9 cellular contexts compared by ENCODE assay signal in the genomic region with DNA sequence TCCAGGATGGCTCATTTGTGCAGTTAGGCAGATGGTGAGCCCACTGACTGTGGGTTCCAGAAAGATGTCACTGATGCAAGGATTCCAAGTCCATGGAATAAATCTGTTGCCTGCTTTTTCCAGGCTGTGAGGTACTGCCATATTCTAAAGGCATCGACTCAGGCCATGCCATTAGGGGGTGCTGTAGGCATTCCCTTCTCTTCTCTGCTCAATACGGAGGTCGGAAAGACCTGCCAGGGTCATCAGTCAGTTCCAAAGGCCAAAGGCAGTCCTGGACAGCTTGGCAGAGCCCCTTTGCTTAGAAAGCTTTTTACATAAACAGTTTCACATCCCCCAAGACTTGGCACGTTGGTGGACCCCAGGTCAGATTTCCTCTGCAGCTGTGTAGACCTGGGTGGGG. TPM values are rescaled to one million over a fixed set of nuclear protein-coding genes. Genes with fewer than 3 reads are reported as not detected.
A peak's percentile ranks its signal among the peaks of the same experiment; 100 is the strongest.
DNase-seq lines count a peak whose midpoint lies in the region; ATAC-seq and TF ChIP-seq lines count a peak whose summit lies in the region.
"Had no signal": no experiment of that assay in that cellular context is flagged by ENCODE, and none has a peak within 500 bp of the region (broad histone marks: within the 10 kb centered on the region; RNA-seq: fewer than 3 reads in every experiment).

No MANE protein-coding gene starts in this region.

- no peaks in the 10 kb centered on the region for H3K27me3 ChIP-seq in cardiac muscle cell
- no peaks in the 10 kb centered on the region for H3K27me3 ChIP-seq in prostate gland (replicated peaks; ENCODE audit: insufficient read depth)

- peaks cover 3% of the 10 kb centered on the region for H3K9me3 Mint-ChIP-seq in activated naive CD8-positive, alpha-beta T cell treated with anti-CD3 and anti-CD28 coated beads for 36 hours

- H3K9me3 ChIP-seq in cardiac muscle cell (ENCODE audit: low read depth): no peaks in the 10 kb centered on the region
- H3K9me3 ChIP-seq in prostate gland: no peaks in the 10 kb centered on the region

- H3K4me1 ChIP-seq in cardiac muscle cell (ENCODE audit: low read depth): no peaks in the 10 kb centered on the region
- H3K4me1 ChIP-seq in prostate gland (replicated peaks): peaks cover 9% of the 10 kb centered on the region

- H3K4me1 Mint-ChIP-seq in activated naive CD8-positive, alpha-beta T cell treated with anti-CD3 and anti-CD28 coated beads for 36 hours: peaks cover 2% of the 10 kb centered on the region

- H3K36me3 ChIP-seq in cardiac muscle cell (no peaks in the 10 kb centered on the region), prostate gland (no peaks in the 10 kb centered on the region)

- intact Hi-C loops in prostate gland (cut with DNase I): loop anchor here (5.0 kb wide), 1 partner anchor 129 kb away; the partner anchor contains the start of gene ELOVL1

- H3K4me3 Mint-ChIP-seq in activated naive CD8-positive, alpha-beta T cell treated with anti-CD3 and anti-CD28 coated beads for 36 hours: no peak overlapping the region

- WGBS in prostate gland: 16% methylated on average over 4 of the region's 4 CpGs

- no peak overlapping the region for H3K27ac ChIP-seq in cardiac muscle cell
- peak overlapping the region in 1 of 2 donors; percentile 33 for H3K27ac ChIP-seq in prostate gland

- no peaks in the 10 kb centered on the region for H3K36me3 Mint-ChIP-seq in activated naive CD8-positive, alpha-beta T cell treated with anti-CD3 and anti-CD28 coated beads for 36 hours

- TF ChIP-seq CTCF in GM12875 (IDR thresholded peaks at IDR 0.05; ENCODE audit: borderline replicate concordance, insufficient read depth, low read depth, low read length): peak; percentile 61
- peak; percentile 93 for TF ChIP-seq CTCF in cardiac muscle cell (IDR thresholded peaks at IDR 0.05; ENCODE audit: low read depth, low read length)
- peak; percentile 32 to 77 (median 70) for TF ChIP-seq CTCF in prostate gland (IDR thresholded peaks at IDR 0.05)

- no peaks in the 10 kb centered on the region for H3K27me3 Mint-ChIP-seq in activated naive CD8-positive, alpha-beta T cell treated with anti-CD3 and anti-CD28 coated beads for 36 hours

- peak; percentile 89 for DNase-seq in AG20443 (ENCODE audit: low spot score)
- DNase-seq in NCI-H226: peak; percentile 41
- peak; percentile 22 for DNase-seq in activated naive CD8-positive, alpha-beta T cell treated with anti-CD3 and anti-CD28 coated beads for 36 hours
- DNase-seq in cardiac muscle cell (ENCODE audit: low read depth in 1 of 2, low spot score in 1 of 2): peak; percentile 81 to 87
- peak; percentile 52 for DNase-seq in prostate gland (ENCODE audit: low spot score)

- H3K4me3 ChIP-seq in GM12875 (ENCODE audit: low read depth, low read length) (no peak overlapping the region), cardiac muscle cell (no peak overlapping the region), prostate gland (no peak overlapping the region)

- no peak for TF ChIP-seq POLR2A in prostate gland (IDR thresholded peaks at IDR 0.05)

- ATAC-seq in HG02571 (IDR thresholded peaks at IDR 0.05; ENCODE audit: unreplicated experiment): no peak
- ATAC-seq in HG03039 (IDR thresholded peaks at IDR 0.05; ENCODE audit: unreplicated experiment): no peak

- no peak overlapping the region for H3K27ac Mint-ChIP-seq in activated naive CD8-positive, alpha-beta T cell treated with anti-CD3 and anti-CD28 coated beads for 36 hours

RNA-seq across cellular contexts. Expression of gene TMEM125, which starts 31.7 kb away (rescaled TPM):
- total RNA-seq in activated naive CD8-positive, alpha-beta T cell treated with anti-CD3 and anti-CD28 coated beads for 36 hours: under 1 TPM in 1 of 2 experiments, not detected in 1; 0.30 TPM
- total RNA-seq in cardiac muscle cell: 2.0 and 2.3 TPM in 2 replicates
- 2.0 and 2.7 TPM in 2 replicates for polyA plus RNA-seq in cardiac muscle cell
- 10 to 100 TPM; 18.3 to 29.9 TPM for total RNA-seq in prostate gland

RNA-seq across cellular contexts. Expression of gene C1orf210, which starts 47.3 kb away (rescaled TPM):
- not detected for total RNA-seq in activated naive CD8-positive, alpha-beta T cell treated with anti-CD3 and anti-CD28 coated beads for 36 hours
- total RNA-seq in cardiac muscle cell (0.12 TPM in 1 of 2 replicates, not detected in the other), prostate gland (10 to 100 TPM in 1 of 2 donors, 1 to 10 TPM in 1; 5.5 to 21.7 TPM)
- polyA plus RNA-seq in cardiac muscle cell: not detected in 2 replicates
- total RNA-seq: skeletal muscle tissue had no signal

Comparison
In these comparisons a context has a peak if more than half of its experiments do, and no peak if none do; other contexts are left out.
1. DNase-seq: peak in every context shown above with its lines; median percentile 89 in AG20443; 84 in cardiac muscle cell; 52 in prostate gland; 41 in NCI-H226; 22 in activated naive CD8-positive, alpha-beta T cell treated with anti-CD3 and anti-CD28 coated beads for 36 hours.